1 cellular context compared by ENCODE assay signal in genomic region chr22:39292002-39292401, GRCh38.
TF ChIP-seq lines count a peak whose summit lies in the region.

No MANE protein-coding gene starts in this region.

TF ChIP-seq in IMR-90, 13 proteins besides CTCF, POLR2A, EP300 and RAD21:
- TF ChIP-seq MXI1 (IDR thresholded peaks at IDR 0.05; ENCODE audit: borderline replicate concordance, low read depth, low read length), result no peak
- no peak for TF ChIP-seq SMC3 (IDR thresholded peaks at IDR 0.05; ENCODE audit: low read depth, low read length)
- no peak for TF ChIP-seq MAFK (IDR thresholded peaks at IDR 0.05; ENCODE audit: low read depth, low read length)
- TF ChIP-seq BHLHE40 (IDR thresholded peaks at IDR 0.05; ENCODE audit: low read depth, low read length), result no peak
- TF ChIP-seq RFX5 (IDR thresholded peaks at IDR 0.05; ENCODE audit: low read depth, low read length), result no peak
- no peak for TF ChIP-seq MAZ (IDR thresholded peaks at IDR 0.05; ENCODE audit: borderline replicate concordance, low read depth, low read length)
- TF ChIP-seq ELK1 (IDR thresholded peaks at IDR 0.05; ENCODE audit: borderline replicate concordance, low read depth, low read length), result no peak
- no peak for TF ChIP-seq CEBPB (IDR thresholded peaks at IDR 0.05; ENCODE audit: low read depth, low read length)
- no peak for TF ChIP-seq RCOR1 (IDR thresholded peaks at IDR 0.05; ENCODE audit: insufficient replicate concordance, low read length)
- no peak for TF ChIP-seq USF2 (IDR thresholded peaks at IDR 0.05; ENCODE audit: low read depth, low read length)
- TF ChIP-seq FOS (IDR thresholded peaks at IDR 0.05; ENCODE audit: low read depth, low read length), result no peak
- no peak for TF ChIP-seq NFE2L2 (IDR thresholded peaks at IDR 0.05; ENCODE audit: low read depth, low read length)
- TF ChIP-seq CHD1 (IDR thresholded peaks at IDR 0.05; ENCODE audit: low read depth, low read length), result no peak
